1 cellular context compared by ENCODE assay signal in genomic region chr2:88627055-88627855, GRCh38.
A peak's percentile ranks its signal among the peaks of the same experiment; 100 is the strongest.
TF ChIP-seq lines count a peak whose summit lies in the region.

Gene EIF2AK3, minus strand, starts transcription at chr2:88627464. Its CDS starts 190 bp downstream, at chr2:88627274.

TF ChIP-seq in HepG2, 621 proteins besides CTCF, POLR2A, EP300 and RAD21 (continued from another document and continues in another):
- no peak; the same call in 1 of the 2 replicates for TF ChIP-seq NFKB2 (CRISPR knock-in tag; IDR thresholded peaks at IDR 0.05; ENCODE audit: borderline replicate concordance)
- no peak for TF ChIP-seq NR2F6 (IDR thresholded peaks at IDR 0.05)
- TF ChIP-seq NR2F6 (CRISPR knock-in tag; IDR thresholded peaks at IDR 0.05): no peak
- peak; percentile 63; the same call in 1 of the 2 replicates for TF ChIP-seq RELA (CRISPR knock-in tag; IDR thresholded peaks at IDR 0.05)
- TF ChIP-seq SP5 (CRISPR knock-in tag; IDR thresholded peaks at IDR 0.05; ENCODE audit: borderline replicate concordance, low read depth): no peak
- no peak for TF ChIP-seq NFE2L1 (CRISPR knock-in tag; IDR thresholded peaks at IDR 0.05; ENCODE audit: borderline replicate concordance)
- 0 out of 2 replicates have a peak, but pooled peaks have one; percentile 70 for TF ChIP-seq ZNF589 (CRISPR knock-in tag; conservative IDR thresholded peaks at IDR 0.05)
- no peak for TF ChIP-seq ZNF569 (CRISPR knock-in tag; IDR thresholded peaks at IDR 0.05; ENCODE audit: borderline replicate concordance)
- TF ChIP-seq GMEB1 (CRISPR knock-in tag; IDR thresholded peaks at IDR 0.05; ENCODE audit: borderline replicate concordance): peak; percentile 80; the same call in 1 of the 2 replicates
- TF ChIP-seq SRF (IDR thresholded peaks at IDR 0.05; ENCODE audit: low read depth, low read length): peak; percentile 82
- TF ChIP-seq DBP (CRISPR knock-in tag; IDR thresholded peaks at IDR 0.05; ENCODE audit: not compliant biosample characterization): peak; percentile 18
- peak; percentile 48; the same call in 1 of the 2 replicates for TF ChIP-seq POGZ (CRISPR knock-in tag; IDR thresholded peaks at IDR 0.05)
- peak; percentile 84 for TF ChIP-seq AGO2 (optimal IDR thresholded peaks at IDR 0.05; ENCODE audit: low read depth, low read length)
- TF ChIP-seq ZNF503 (CRISPR knock-in tag; IDR thresholded peaks at IDR 0.05): no peak
- no peak for TF ChIP-seq ZNF430 (CRISPR knock-in tag; IDR thresholded peaks at IDR 0.05)
- TF ChIP-seq HNF4A (CRISPR knock-in tag; IDR thresholded peaks at IDR 0.05): no peak; the same call in none of the 2 replicates
- TF ChIP-seq IKZF4 (CRISPR knock-in tag; IDR thresholded peaks at IDR 0.05; ENCODE audit: borderline replicate concordance, low read depth, not compliant biosample characterization): peak; percentile 92
- TF ChIP-seq KDM2A (CRISPR knock-in tag; IDR thresholded peaks at IDR 0.05; ENCODE audit: borderline replicate concordance, low read depth): peak; percentile 82; the same call in 1 of the 2 replicates
- TF ChIP-seq ZKSCAN5 (CRISPR knock-in tag; IDR thresholded peaks at IDR 0.05): no peak
- TF ChIP-seq MXD4 (CRISPR knock-in tag; IDR thresholded peaks at IDR 0.05): peak; percentile 30; the same call in 1 of the 2 replicates
- TF ChIP-seq HOXA3 (CRISPR knock-in tag; IDR thresholded peaks at IDR 0.05): peak; percentile 43; the same call in 1 of the 2 replicates
- no peak for TF ChIP-seq SMC3 (IDR thresholded peaks at IDR 0.05; ENCODE audit: low read length)
- TF ChIP-seq ZNF317 (CRISPR knock-in tag; IDR thresholded peaks at IDR 0.05): 0 out of 2 replicates have a peak, but pooled peaks have one; percentile 26
- TF ChIP-seq ZNF547 (CRISPR knock-in tag; IDR thresholded peaks at IDR 0.05): peak; percentile 37
- peak; percentile 57 for TF ChIP-seq ZNF546 (CRISPR knock-in tag; conservative IDR thresholded peaks at IDR 0.05)
- peak; percentile 74; the same call in 1 of the 2 replicates for TF ChIP-seq THAP7 (CRISPR knock-in tag; IDR thresholded peaks at IDR 0.05)
- no peak for TF ChIP-seq ZNF10 (CRISPR knock-in tag; IDR thresholded peaks at IDR 0.05; ENCODE audit: borderline replicate concordance, low read depth)
- peak; percentile 86 for TF ChIP-seq HDAC1 (CRISPR knock-in tag; IDR thresholded peaks at IDR 0.05)
- no peak for TF ChIP-seq HNRNPH1 (optimal IDR thresholded peaks at IDR 0.05; ENCODE audit: low read depth, low read length)
- no peak for TF ChIP-seq CCAR2 (optimal IDR thresholded peaks at IDR 0.05; ENCODE audit: low read depth, low read length)
- no peak; the same call in 1 of the 2 replicates for TF ChIP-seq REXO4 (CRISPR knock-in tag; IDR thresholded peaks at IDR 0.05; ENCODE audit: borderline replicate concordance)
- no peak for TF ChIP-seq ATM (IDR thresholded peaks at IDR 0.05; ENCODE audit: borderline replicate concordance)
- peak; percentile 93 for TF ChIP-seq SAP130 (CRISPR knock-in tag; IDR thresholded peaks at IDR 0.05; ENCODE audit: low read depth)
- no peak for TF ChIP-seq ZNF382 (CRISPR knock-in tag; IDR thresholded peaks at IDR 0.05; ENCODE audit: borderline replicate concordance)
- TF ChIP-seq ARID5B (CRISPR knock-in tag; IDR thresholded peaks at IDR 0.05): no peak; the same call in 1 of the 2 replicates
- no peak for TF ChIP-seq PAWR (CRISPR knock-in tag; IDR thresholded peaks at IDR 0.05; ENCODE audit: borderline replicate concordance)
- no peak; the same call in 1 of the 2 replicates for TF ChIP-seq KDM5B (CRISPR knock-in tag; IDR thresholded peaks at IDR 0.05; ENCODE audit: borderline replicate concordance)
- TF ChIP-seq KAT7 (CRISPR knock-in tag; IDR thresholded peaks at IDR 0.05; ENCODE audit: borderline replicate concordance): no peak; the same call in none of the 2 replicates
- peak; percentile 67; the same call in 1 of the 2 replicates for TF ChIP-seq SAFB2 (CRISPR knock-in tag; IDR thresholded peaks at IDR 0.05; ENCODE audit: borderline replicate concordance, low read depth)
- 0 out of 2 replicates have a peak, but pooled peaks have one; percentile 38 for TF ChIP-seq CCDC6 (CRISPR knock-in tag; IDR thresholded peaks at IDR 0.05)
- TF ChIP-seq ZNF792 (CRISPR knock-in tag; IDR thresholded peaks at IDR 0.05): no peak; the same call in 1 of the 2 replicates
- peak; percentile 96 for TF ChIP-seq MEIS2 (CRISPR knock-in tag; IDR thresholded peaks at IDR 0.05)
- no peak; the same call in 1 of the 2 replicates for TF ChIP-seq ZNF12 (CRISPR knock-in tag; IDR thresholded peaks at IDR 0.05)
- peak; percentile 61 for TF ChIP-seq ARNT2 (CRISPR knock-in tag; IDR thresholded peaks at IDR 0.05; ENCODE audit: low read depth)
- 0 out of 2 replicates have a peak, but pooled peaks have one; percentile 88 for TF ChIP-seq HBP1 (CRISPR knock-in tag; IDR thresholded peaks at IDR 0.05; ENCODE audit: low read depth)
- TF ChIP-seq ZUFSP (CRISPR knock-in tag; IDR thresholded peaks at IDR 0.05; ENCODE audit: borderline replicate concordance): no peak
- TF ChIP-seq ZNF562 (CRISPR knock-in tag; IDR thresholded peaks at IDR 0.05; ENCODE audit: borderline replicate concordance): no peak
- 0 out of 2 replicates have a peak, but pooled peaks have one; percentile 16 for TF ChIP-seq E2F5 (CRISPR knock-in tag; conservative IDR thresholded peaks at IDR 0.05)
- TF ChIP-seq ZFP36L2 (CRISPR knock-in tag; IDR thresholded peaks at IDR 0.05): 0 out of 2 replicates have a peak, but pooled peaks have one; percentile 43
- TF ChIP-seq ZNF790 (CRISPR knock-in tag; IDR thresholded peaks at IDR 0.05; ENCODE audit: borderline replicate concordance): peak; percentile 38; the same call in 1 of the 2 replicates
- TF ChIP-seq CEBPZ (IDR thresholded peaks at IDR 0.05; ENCODE audit: low read length): peak; percentile 97
